6 cellular contexts compared by ENCODE assay signal in the genomic region with DNA sequence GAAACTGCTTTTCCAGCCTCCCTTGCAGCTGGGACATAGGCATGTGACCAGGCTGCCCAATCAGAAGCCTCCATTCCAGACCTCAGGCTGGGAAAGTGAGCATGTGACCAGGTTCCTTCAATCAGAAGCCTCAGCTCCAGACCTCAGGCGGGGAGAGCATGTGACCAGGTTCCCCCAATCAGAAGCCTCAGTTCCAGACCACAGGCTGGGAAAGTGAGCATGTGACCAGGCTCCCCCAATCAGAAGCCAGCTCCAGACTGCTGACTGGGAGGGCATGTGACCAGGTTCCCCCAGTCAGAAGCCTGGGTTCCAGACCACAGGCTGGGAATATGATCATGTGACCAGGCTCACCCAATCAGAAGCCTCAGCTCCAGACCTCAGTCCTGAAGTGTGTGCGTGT. TPM values are rescaled to one million over a fixed set of nuclear protein-coding genes. Genes with fewer than 3 reads are reported as not detected.
DNase-seq lines count a peak whose midpoint lies in the region; TF ChIP-seq lines count a peak whose summit lies in the region.

No MANE protein-coding gene starts in this region.

- H3K9ac ChIP-seq in OCI-LY3 (ENCODE audit: low read length) (no peak overlapping the region), smooth muscle cell (ENCODE audit: low read depth) (no peak overlapping the region)

- H3F3A ChIP-seq in smooth muscle cell (ENCODE audit: low read depth) = no peaks in the 10 kb centered on the region

- in situ Hi-C loops in ACHN (cut with HindIII; ENCODE audit: low pct_ligation_motif_present, low pct_unique_long_range_greater_than_20kb, low sequenced_read_pairs) = no loop called here

- H3K79me2 ChIP-seq in OCI-LY3 (ENCODE audit: low read length) (no peaks in the 10 kb centered on the region), smooth muscle cell (ENCODE audit: low read depth) (no peaks in the 10 kb centered on the region)

- H4K20me1 ChIP-seq in OCI-LY3 (ENCODE audit: insufficient read depth, low read length) = no peaks in the 10 kb centered on the region
- H4K20me1 ChIP-seq in smooth muscle cell (ENCODE audit: low read depth) = no peaks in the 10 kb centered on the region

- peak; percentile 69 for DNase-seq in NK-92 treated with Interleukin-12 subunit alpha and Interleukin-12 subunit beta, amount 100 ng/mL, for 24 hours (lab: John Stamatoyannopoulos, UW)
- DNase-seq in NK-92 (lab: John Stamatoyannopoulos, UW; ENCODE audit: unreplicated experiment) (no peak), kidney tubule cell (ENCODE audit: low spot score) (peak; percentile 7), ACHN (no peak), smooth muscle cell (lab: John Stamatoyannopoulos, UW; ENCODE audit: unreplicated experiment) (no peak)

- H3K27ac ChIP-seq in OCI-LY3 (ENCODE audit: low read length) = peak overlapping the region; percentile 92
- H3K27ac ChIP-seq in smooth muscle cell (ENCODE audit: low read depth) = no peak overlapping the region

- no peak for TF ChIP-seq CTCF in OCI-LY3 (IDR thresholded peaks at IDR 0.05; ENCODE audit: low read depth, low read length)
- no peak for TF ChIP-seq CTCF in smooth muscle cell (IDR thresholded peaks at IDR 0.05; ENCODE audit: borderline replicate concordance, insufficient read depth, poor library complexity, severe bottlenecking)

- H3K27me3 ChIP-seq in OCI-LY3 (ENCODE audit: low read depth, low read length) (peaks cover 36% of the 10 kb centered on the region), smooth muscle cell (ENCODE audit: low read depth) (no peaks in the 10 kb centered on the region)

- no peak overlapping the region for H2AFZ ChIP-seq in OCI-LY3 (ENCODE audit: low read depth, low read length)
- H2AFZ ChIP-seq in smooth muscle cell (ENCODE audit: low read depth) = no peak overlapping the region

- H3K9me3 ChIP-seq in OCI-LY3 (ENCODE audit: insufficient read depth, low read length) = no peaks in the 10 kb centered on the region
- H3K9me3 ChIP-seq in smooth muscle cell (replicated peaks; ENCODE audit: low read depth) = no peaks in the 10 kb centered on the region

- peak overlapping the region; percentile 82 for H3K4me2 ChIP-seq in OCI-LY3 (ENCODE audit: low read length)
- no peak overlapping the region for H3K4me2 ChIP-seq in smooth muscle cell

- WGBS in smooth muscle cell (ENCODE audit: low lambda C conversion rate) = 100% methylated on average over 2 of the region's 2 CpGs

- H3K4me1 ChIP-seq in OCI-LY3 (ENCODE audit: low read length) (peaks cover 56% of the 10 kb centered on the region), smooth muscle cell (ENCODE audit: low read depth) (no peaks in the 10 kb centered on the region)

- H3K4me3 ChIP-seq in OCI-LY3 (ENCODE audit: low read length) = no peak overlapping the region
- H3K4me3 ChIP-seq in smooth muscle cell = no peak overlapping the region

- H3K36me3 ChIP-seq in OCI-LY3 (replicated peaks; ENCODE audit: low read depth, low read length) = no peaks in the 10 kb centered on the region
- H3K36me3 ChIP-seq in smooth muscle cell (ENCODE audit: low read depth) = no peaks in the 10 kb centered on the region

RNA-seq across cellular contexts. Expression of gene IL2RB, which starts 11.7 kb away (rescaled TPM):
- total RNA-seq in smooth muscle cell = 0.76 and 1.1 TPM in 2 replicates
- 3.6 and 3.8 TPM in 2 replicates for polyA plus RNA-seq in smooth muscle cell

RNA-seq across cellular contexts. Expression of gene C1QTNF6, which starts 26.6 kb away (rescaled TPM):
- total RNA-seq in smooth muscle cell = 11.8 and 14.3 TPM in 2 replicates
- polyA plus RNA-seq in smooth muscle cell = 26.8 and 33.6 TPM in 2 replicates

RNA-seq across cellular contexts. Expression of gene SSTR3, which starts 50.8 kb away (rescaled TPM):
- total RNA-seq in smooth muscle cell = not detected in 2 replicates
- polyA plus RNA-seq in smooth muscle cell = not detected in 2 replicates

RNA-seq across cellular contexts. Expression of gene TMPRSS6, which starts 51.9 kb away (rescaled TPM):
- not detected in 2 replicates for total RNA-seq in smooth muscle cell
- 0.69 TPM in 1 of 2 replicates, not detected in the other for polyA plus RNA-seq in smooth muscle cell

Comparison
In these comparisons a context has a peak if more than half of its experiments do, and no peak if none do; other contexts are left out.
1. DNase-seq: peak in NK-92 treated with Interleukin-12 subunit alpha and Interleukin-12 subunit beta, amount 100 ng/mL, for 24 hours (single experiment) and kidney tubule cell (single experiment); none in NK-92 (single experiment), ACHN (single experiment) and smooth muscle cell (single experiment).